Comparison of ENCODE assay signal across 11 cellular contexts in genomic region chr4:120052840-120053239, GRCh38. TPM values are rescaled to one million over a fixed set of nuclear protein-coding genes. Genes with fewer than 3 reads are reported as not detected.
DNase-seq lines count a peak whose midpoint lies in the region; FAIRE-seq and TF ChIP-seq lines count a peak whose summit lies in the region.
"Had no signal": no experiment of that assay in that cellular context is flagged by ENCODE, and none has a peak within 500 bp of the region (broad histone marks: within the 10 kb centered on the region; RNA-seq: fewer than 3 reads in every experiment).

No MANE protein-coding gene starts in this region.

- H3K4me3 ChIP-seq in A673 (ENCODE audit: low read depth, low read length, poor library complexity, severe bottlenecking), result no peak overlapping the region
- H3K4me3 ChIP-seq in astrocyte (ENCODE audit: insufficient read depth, low read depth, low read length), result no peak overlapping the region
- no peak overlapping the region for H3K4me3 ChIP-seq in hepatocyte
- H3K4me3 ChIP-seq in thyroid gland (replicated peaks in 1 of 3), result no peak overlapping the region

- H3K4me2 ChIP-seq in astrocyte (ENCODE audit: low read length), result no peak overlapping the region
- no peak overlapping the region for H3K4me2 ChIP-seq in hepatocyte

- H3K4me1 ChIP-seq in A673 (ENCODE audit: insufficient read depth, low read length, poor library complexity, severe bottlenecking) (peaks cover 18% of the 10 kb centered on the region), astrocyte (ENCODE audit: insufficient read depth, low read length) (peaks cover 16% of the 10 kb centered on the region), hepatocyte (ENCODE audit: insufficient read depth) (no peaks in the 10 kb centered on the region), thyroid gland (no peaks in the 10 kb centered on the region)

- H3K9me3 ChIP-seq in A673 (ENCODE audit: low read depth, low read length, poor library complexity, severe bottlenecking) (no peaks in the 10 kb centered on the region), astrocyte (ENCODE audit: insufficient read depth, low read depth, low read length) (no peaks in the 10 kb centered on the region), hepatocyte (ENCODE audit: low read depth) (no peaks in the 10 kb centered on the region), thyroid gland (no peaks in the 10 kb centered on the region)

- H4K20me1 ChIP-seq in astrocyte (ENCODE audit: insufficient read depth, low read length) (no peaks in the 10 kb centered on the region), hepatocyte (ENCODE audit: insufficient read depth, poor library complexity, severe bottlenecking) (no peaks in the 10 kb centered on the region)

- no peaks in the 10 kb centered on the region for H3K27me3 Mint-ChIP-seq in astrocyte (ENCODE audit: low read depth, unreplicated experiment)

- in situ Hi-C loops in G401 (cut with HindIII; ENCODE audit: low sequenced_read_pairs), result no loop called here

- H3K27me3 ChIP-seq in A673 (replicated peaks; ENCODE audit: insufficient read depth, low read depth, low read length, poor library complexity) (no peaks in the 10 kb centered on the region), astrocyte (ENCODE audit: insufficient read depth, low read length) (no peaks in the 10 kb centered on the region), hepatocyte (no peaks in the 10 kb centered on the region), thyroid gland (no peaks in the 10 kb centered on the region)

- H3K9ac ChIP-seq in astrocyte (ENCODE audit: low read length), result no peak overlapping the region

- no peak overlapping the region for H3K4me3 Mint-ChIP-seq in astrocyte (ENCODE audit: unreplicated experiment)

- no peaks in the 10 kb centered on the region for H3K36me3 ChIP-seq in A673 (ENCODE audit: insufficient read depth, low read length, poor library complexity, severe bottlenecking)
- no peaks in the 10 kb centered on the region for H3K36me3 ChIP-seq in astrocyte (ENCODE audit: insufficient read depth, low read length)
- no peaks in the 10 kb centered on the region for H3K36me3 ChIP-seq in hepatocyte (replicated peaks; ENCODE audit: insufficient read depth, low read depth)
- no peaks in the 10 kb centered on the region for H3K36me3 ChIP-seq in thyroid gland

- no peaks in the 10 kb centered on the region for H3K4me1 Mint-ChIP-seq in astrocyte (ENCODE audit: low read depth, unreplicated experiment)

- no TSS peak for BruUV-seq in A673 (replicated peaks; lab: Mats Ljungman, UMichigan)

- FAIRE-seq in H54 (lab: Jason Lieb, UNC), result peak; percentile 92
- FAIRE-seq in astrocyte (lab: Jason Lieb, UNC), result peak; percentile 89
- FAIRE-seq: D721Med had no signal

- H3K27ac Mint-ChIP-seq in astrocyte (ENCODE audit: unreplicated experiment), result no peak overlapping the region

- H3K27ac ChIP-seq in A673 (ENCODE audit: low read depth, low read length, poor library complexity, severe bottlenecking) (no peak overlapping the region), astrocyte (ENCODE audit: low read depth, low read length) (peak overlapping the region; percentile 17), hepatocyte (no peak overlapping the region), thyroid gland (no peak overlapping the region)

- CTCF ChIA-PET in A673 (lab: Charles Lee), result interaction anchor here (1.1 kb wide), 1 partner anchor 424 kb away, joined by 3 read pairs; the partner anchor contains the start of gene PDE5A

- H3K9me2 ChIP-seq in hepatocyte (replicated peaks; ENCODE audit: insufficient read depth), result no peaks in the 10 kb centered on the region

- TF ChIP-seq POLR2A in H54 (IDR thresholded peaks at IDR 0.05; ENCODE audit: low read depth, low read length) (no peak), thyroid gland (IDR thresholded peaks at IDR 0.05) (no peak)

- H3K79me2 ChIP-seq in astrocyte (ENCODE audit: insufficient read depth, low read length), result no peaks in the 10 kb centered on the region
- no peaks in the 10 kb centered on the region for H3K79me2 ChIP-seq in hepatocyte

- peak; percentile 89 for DNase-seq in A673 (ENCODE audit: low spot score)
- DNase-seq in H54 (ENCODE audit: insufficient read length, low spot score), result peak; percentile 8
- peak; percentile 91 for DNase-seq in astrocyte (ENCODE audit: low read depth)
- DNase-seq in hepatocyte (ENCODE audit: low spot score), result peak; percentile 71
- no peak for DNase-seq in G401 (ENCODE audit: low spot score)
- DNase-seq in SHP77 treated with DMSO at 0.1 percent for 48 hours (lab: John Stamatoyannopoulos, UW), result no peak
- DNase-seq in NCI-H187 treated with DMSO at 0.1 percent for 48 hours (lab: John Stamatoyannopoulos, UW), result no peak
- no peak for DNase-seq in thyroid gland
- DNase-seq: cerebellar nuclear complex, NCI-H2029 had no signal

- H2AFZ ChIP-seq in astrocyte (ENCODE audit: low read depth, low read length) (no peak overlapping the region), hepatocyte (no peak overlapping the region)

- POLR2A ChIA-PET in A673 (lab: Charles Lee; ENCODE audit: low non-redundant PET), result no interaction called here

- H3K9me3 Mint-ChIP-seq in astrocyte (ENCODE audit: unreplicated experiment), result no peaks in the 10 kb centered on the region

- WGBS in hepatocyte (ENCODE audit: low lambda C conversion rate, missing lambda C conversion rate), result 75% methylated on average over 4 of the region's 4 CpGs
- WGBS in thyroid gland, 2 donors, result 62 to 73% methylated on average over 4 of the region's 4 CpGs

- intact Hi-C loops in A673 (cut with micrococcal nuclease; ENCODE audit: unreplicated experiment), result loop anchor here (2.0 to 5.0 kb wide), 2 partner anchors 734 to 1071 kb away; no protein-coding TSS in a partner anchor
- intact Hi-C loops in thyroid gland (cut with DNase I), result loop anchor here (5.0 kb wide), 1 partner anchor 426 kb away; the partner anchor contains the start of gene PDE5A

- no peaks in the 10 kb centered on the region for H3K36me3 Mint-ChIP-seq in astrocyte (ENCODE audit: low read depth, unreplicated experiment)

- TF ChIP-seq CTCF in A673 (conservative IDR thresholded peaks at IDR 0.05; ENCODE audit: low read depth, low read length), result no peak
- TF ChIP-seq CTCF in astrocyte (IDR thresholded peaks at IDR 0.05; ENCODE audit: insufficient read depth, low read depth, low read length), result no peak
- TF ChIP-seq CTCF in hepatocyte (IDR thresholded peaks at IDR 0.05; ENCODE audit: poor library complexity), result no peak
- no peak for TF ChIP-seq CTCF in thyroid gland (IDR thresholded peaks at IDR 0.05)

RNA-seq across cellular contexts. Expression of gene MAD2L1, which starts 13.8 kb away (rescaled TPM):
- total RNA-seq in A673 (2021) (110 and 117 TPM in 2 replicates), astrocyte (9.0 and 10.0 TPM in 2 replicates), hepatocyte (13.8 and 16.0 TPM in 2 replicates), thyroid gland (1 to 10 TPM in 3 of 4 donors, under 1 TPM in 1; 0.89 to 7.8 (median 4.0) TPM)
- 16.6 and 21.7 TPM in 2 replicates for polyA plus RNA-seq in hepatocyte
- total RNA-seq in G401 (2014; rRNA removed; shearing (Covaris generic)), result 103 and 110 TPM in 2 replicates

Comparison
In these comparisons a context has a peak if more than half of its experiments do, and no peak if none do; other contexts are left out.
1. DNase-seq: peak in A673 (single experiment), H54 (single experiment), astrocyte (single experiment) and hepatocyte (single experiment); none in G401 (single experiment), SHP77 treated with DMSO at 0.1 percent for 48 hours (single experiment), NCI-H187 treated with DMSO at 0.1 percent for 48 hours (single experiment) and thyroid gland (0 of 2).